Comparison of ENCODE assay signal across 31 cellular contexts in the genomic region with DNA sequence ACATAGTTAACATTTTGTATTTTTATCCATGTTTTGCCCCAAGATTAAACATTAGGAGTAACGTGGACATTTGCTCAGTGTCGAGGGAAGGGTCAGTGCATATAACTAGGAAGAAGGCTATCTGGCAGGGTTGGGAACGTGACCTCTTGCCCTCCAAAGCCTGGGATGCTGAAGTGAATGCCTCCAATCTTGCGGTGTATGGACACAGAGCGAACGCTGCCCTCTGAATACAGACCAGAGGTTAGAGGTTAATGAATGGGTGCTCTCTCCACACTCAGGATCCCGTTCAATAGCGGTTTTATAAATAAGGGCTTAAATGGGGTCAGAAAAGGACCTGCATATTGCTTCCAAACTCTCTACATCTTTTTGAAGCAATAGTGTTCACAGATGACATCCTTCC. TPM values are rescaled to one million over a fixed set of nuclear protein-coding genes. Genes with fewer than 3 reads are reported as not detected.
"Had no signal": no experiment of that assay in that cellular context is flagged by ENCODE, and none has a peak within 500 bp of the region (broad histone marks: within the 10 kb centered on the region; RNA-seq: fewer than 3 reads in every experiment).

No MANE protein-coding gene starts in this region.

- H3K9me3 ChIP-seq: ascending aorta, spleen, suprapubic skin, tibial artery had no signal

- H3K4me3 ChIP-seq: ascending aorta, spleen, suprapubic skin, tibial artery had no signal

- H3K36me3 ChIP-seq: ascending aorta, suprapubic skin, tibial artery, WERI-Rb-1 had no signal

- H3K36me3 Mint-ChIP-seq: activated naive CD4-positive, alpha-beta T cell treated with anti-CD3 and anti-CD28 coated beads, Interleukin-2, amount 10 ng/mL, durations not matched to agents 7 days and 5 days; activated naive CD8-positive, alpha-beta T cell treated with anti-CD3 and anti-CD28 coated beads, Interleukin-2, amount 10 ng/mL, durations not matched to agents 7 days and 5 days; mesothelial cell of epicardium; naive B cell had no signal

- ATAC-seq: activated CD4-positive, CD25-positive, alpha-beta regulatory T cell treated with anti-CD3 and anti-CD28 coated beads, Interleukin-2, amount 50 U/mL, for 24 hours; effector memory CD8-positive, alpha-beta T cell; left colon; right cardiac atrium had no signal

- H3K27me3 ChIP-seq: ascending aorta, spleen, suprapubic skin, tibial artery had no signal

- H3K4me3 Mint-ChIP-seq: activated naive CD4-positive, alpha-beta T cell treated with anti-CD3 and anti-CD28 coated beads, Interleukin-2, amount 10 ng/mL, durations not matched to agents 7 days and 5 days; activated naive CD8-positive, alpha-beta T cell treated with anti-CD3 and anti-CD28 coated beads, Interleukin-2, amount 10 ng/mL, durations not matched to agents 7 days and 5 days; activated T-helper 1 cell treated with anti-CD3 and anti-CD28 coated beads, Interleukin-12 subunit alpha, Interleukin-12 subunit beta, Interleukin-2, Interleukin-4 antibody, amounts not matched to agents 30 ng/mL and 10 ng/mL and 1 ng/mL, durations not matched to agents 14 hours and 24 hours and 36 hours; effector memory CD8-positive, alpha-beta T cell; immature natural killer cell; mesothelial cell of epicardium; naive B cell; nephron progenitor cell; T-helper 1 cell treated with Interleukin-12 subunit alpha and Interleukin-12 subunit beta and Interleukin-4 antibody, amounts not matched to agents 30 μg/mL and 1 μg/mL, for 36 hours had no signal

- H3K27ac ChIP-seq: ascending aorta, spleen, suprapubic skin, tibial artery, WERI-Rb-1 had no signal

- DNase-seq: activated CD4-positive, alpha-beta T cell treated with anti-CD3 and anti-CD28 coated beads for 48 hours; activated CD4-positive, alpha-beta T cell treated with anti-CD3 and anti-CD28 coated beads, Interleukin-2, amount 50 U/mL, for 48 hours; activated CD8-positive, alpha-beta memory T cell treated with anti-CD3 and anti-CD28 coated beads for 24 hours; activated effector memory CD4-positive, alpha-beta T cell treated with anti-CD3 and anti-CD28 coated beads, Interleukin-2, amount 50 U/mL, for 16 hours; activated naive CD4-positive, alpha-beta T cell treated with anti-CD3 and anti-CD28 coated beads, Interleukin-2, amount 10 ng/mL, durations not matched to agents 7 days and 5 days; activated naive CD8-positive, alpha-beta T cell treated with anti-CD3 and anti-CD28 coated beads, Interleukin-2, amount 10 ng/mL, durations not matched to agents 7 days and 5 days; central memory CD4-positive, alpha-beta T cell; effector memory CD8-positive, alpha-beta T cell; hippocampal formation; immature natural killer cell; kidney; left colon; mammary epithelial cell; naive B cell; nephron progenitor cell; occipital lobe; posterior cingulate gyrus; right cardiac atrium; spleen; stimulated activated naive CD4-positive, alpha-beta T cell; SW 1271; T1000; tibial artery had no signal

- H3K27ac Mint-ChIP-seq: activated naive CD4-positive, alpha-beta T cell treated with anti-CD3 and anti-CD28 coated beads, Interleukin-2, amount 10 ng/mL, durations not matched to agents 7 days and 5 days; activated naive CD8-positive, alpha-beta T cell treated with anti-CD3 and anti-CD28 coated beads, Interleukin-2, amount 10 ng/mL, durations not matched to agents 7 days and 5 days; activated T-helper 1 cell treated with anti-CD3 and anti-CD28 coated beads, Interleukin-12 subunit alpha, Interleukin-12 subunit beta, Interleukin-2, Interleukin-4 antibody, amounts not matched to agents 30 ng/mL and 10 ng/mL and 1 ng/mL, durations not matched to agents 14 hours and 24 hours and 36 hours; effector memory CD8-positive, alpha-beta T cell; immature natural killer cell; mesothelial cell of epicardium; nephron progenitor cell; T-helper 1 cell treated with Interleukin-12 subunit alpha and Interleukin-12 subunit beta and Interleukin-4 antibody, amounts not matched to agents 30 μg/mL and 1 μg/mL, for 36 hours had no signal

- H3K27me3 Mint-ChIP-seq: effector memory CD8-positive, alpha-beta T cell; naive B cell had no signal

- H3K9me3 Mint-ChIP-seq: activated naive CD4-positive, alpha-beta T cell treated with anti-CD3 and anti-CD28 coated beads, Interleukin-2, amount 10 ng/mL, durations not matched to agents 7 days and 5 days; activated naive CD8-positive, alpha-beta T cell treated with anti-CD3 and anti-CD28 coated beads, Interleukin-2, amount 10 ng/mL, durations not matched to agents 7 days and 5 days; activated T-helper 1 cell treated with anti-CD3 and anti-CD28 coated beads, Interleukin-12 subunit alpha, Interleukin-12 subunit beta, Interleukin-2, Interleukin-4 antibody, amounts not matched to agents 30 ng/mL and 10 ng/mL and 1 ng/mL, durations not matched to agents 14 hours and 24 hours and 36 hours; effector memory CD8-positive, alpha-beta T cell; immature natural killer cell; mesothelial cell of epicardium; naive B cell; nephron progenitor cell; T-helper 1 cell treated with Interleukin-12 subunit alpha and Interleukin-12 subunit beta and Interleukin-4 antibody, amounts not matched to agents 30 μg/mL and 1 μg/mL, for 36 hours had no signal

RNA-seq across cellular contexts. Expression of gene WNT5B, which starts 49.0 kb away (rescaled TPM):
- total RNA-seq: activated naive CD8-positive, alpha-beta T cell treated with anti-CD3 and anti-CD28 coated beads, Interleukin-2, amount 10 ng/mL, durations not matched to agents 7 days and 5 days; endothelial cell of umbilical vein had no signal
- polyA plus RNA-seq: endothelial cell of umbilical vein, immature natural killer cell had no signal
